9 cellular contexts compared by ENCODE assay signal in genomic region chr1:230643887-230644286, GRCh38. TPM values are rescaled to one million over a fixed set of nuclear protein-coding genes. Genes with fewer than 3 reads are reported as not detected.
A peak's percentile ranks its signal among the peaks of the same experiment; 100 is the strongest.
DNase-seq lines count a peak whose midpoint lies in the region; ATAC-seq, FAIRE-seq and TF ChIP-seq lines count a peak whose summit lies in the region.
"Had no signal": no experiment of that assay in that cellular context is flagged by ENCODE, and none has a peak within 500 bp of the region (broad histone marks: within the 10 kb centered on the region; RNA-seq: fewer than 3 reads in every experiment).

No MANE protein-coding gene starts in this region.

- H3K27ac ChIP-seq in DOHH2 (ENCODE audit: low read depth, low read length) (no peak overlapping the region), Karpas-422 (ENCODE audit: low read length) (no peak overlapping the region), GM12878 (ENCODE audit: control insufficient read depth, insufficient read depth) (no peak overlapping the region), neural cell (ENCODE audit: low read length) (no peak overlapping the region)

- POLR2A ChIA-PET in GM12878 (lab: Charles Lee) = interaction anchor here (1.3 kb wide), 1 partner anchor 10 kb away, joined by 3 read pairs; no protein-coding TSS in a partner anchor

- no TSS peak for BruUV-seq in GM12878 (replicated peaks; lab: Mats Ljungman, UMichigan)

- TF ChIP-seq EP300 in GM12878 (IDR thresholded peaks at IDR 0.05; ENCODE audit: borderline replicate concordance in 1 of 2, control insufficient read depth in 1 of 2, low read depth in 2 of 2, low read length in 2 of 2) = no peak
- TF ChIP-seq EP300 in neural cell (conservative IDR thresholded peaks at IDR 0.05; ENCODE audit: poor library complexity, severe bottlenecking) = no peak

- H3K9me2 ChIP-seq in DOHH2 (replicated peaks; ENCODE audit: control insufficient read depth, low read length) = no peaks in the 10 kb centered on the region
- no peaks in the 10 kb centered on the region for H3K9me2 ChIP-seq in Karpas-422 (replicated peaks; ENCODE audit: insufficient read depth, low read length)
- H3K9me2 ChIP-seq in neural cell (ENCODE audit: insufficient read depth, low read length) = no peaks in the 10 kb centered on the region

- H3K4me1 ChIP-seq in DOHH2 (ENCODE audit: control insufficient read depth, low read length) (peaks cover 20% of the 10 kb centered on the region), Karpas-422 (ENCODE audit: low read length) (peaks cover 16% of the 10 kb centered on the region), GM12878 (ENCODE audit: control insufficient read depth, insufficient read depth, low read length) (peaks cover 16% of the 10 kb centered on the region; the same call in 1 of the 2 replicates)

- SMC1A ChIA-PET in GM12878 (lab: Charles Lee; ENCODE audit: uncharacterized antibody, unreplicated experiment) = interaction anchor here (0.8 to 1.8 kb wide), 7 partner anchors 8 to 598 kb away, joined by 3 to 7 read pairs (median 5); no protein-coding TSS in a partner anchor

- CTCF ChIA-PET in GM12878 (lab: Yijun Ruan, JAX) = interaction anchor here (0.9 to 1.9 kb wide), 5 partner anchors 25 to 567 kb away, joined by 3 to 7 read pairs (median 4); no protein-coding TSS in a partner anchor

- DNase-seq in Karpas-422 (no peak), GM12878 (ENCODE audit: low read depth, low spot score) (no peak), germinal center (ENCODE audit: low spot score) (no peak), COLO829 (ENCODE audit: low spot score) (no peak)
- DNase-seq: NCI-H524 treated with DMSO at 0.1 percent for 48 hours had no signal

- WGBS in GM12878 (ENCODE audit: insufficient coverage, insufficient replicate concordance, low lambda C conversion rate, missing lambda C conversion rate) = 37% methylated on average over 4 of the region's 4 CpGs

- peak; percentile 76 for FAIRE-seq in GM12878 (lab: Jason Lieb, UNC)

- RAD21 ChIA-PET in GM12878 (lab: Charles Lee; ENCODE audit: unreplicated experiment) = interaction anchor here (1.8 kb wide), 1 partner anchor 983 kb away, joined by 4 read pairs; no protein-coding TSS in a partner anchor

- peak overlapping the region; percentile 79 for H3K9ac ChIP-seq in Karpas-422 (ENCODE audit: low read length)
- H3K9ac ChIP-seq in GM12878 (ENCODE audit: control insufficient read depth, insufficient read depth, low read length) = no peak overlapping the region
- H3K9ac ChIP-seq in neural cell (ENCODE audit: low read length) = no peak overlapping the region

- no peak for TF ChIP-seq POLR2A in GM12878 (IDR thresholded peaks at IDR 0.05; ENCODE audit: low read depth, low read length)

- peaks cover 20% of the 10 kb centered on the region for H3K27me3 ChIP-seq in DOHH2 (ENCODE audit: control insufficient read depth, low read length)
- H3K27me3 ChIP-seq in Karpas-422 (ENCODE audit: low read length) = no peaks in the 10 kb centered on the region
- 0 out of 4 replicates have a peak, but pooled peaks cover 0 to 2% of the 10 kb centered on the region in 2 experiments for H3K27me3 ChIP-seq in GM12878 (replicated peaks in 1 of 2; ENCODE audit: control insufficient read depth in 2 of 2, insufficient read depth in 2 of 2, low read length in 1 of 2)
- H3K27me3 ChIP-seq in neural cell (ENCODE audit: insufficient read depth, low read depth, low read length) = no peaks in the 10 kb centered on the region

- H3F3A ChIP-seq in DOHH2 (ENCODE audit: control insufficient read depth, insufficient read depth) (no peaks in the 10 kb centered on the region), neural cell (ENCODE audit: insufficient read depth, low read length, poor library complexity, severe bottlenecking) (no peaks in the 10 kb centered on the region)

- TF ChIP-seq RAD21 in GM12878 (IDR thresholded peaks at IDR 0.05; ENCODE audit: insufficient read depth, low read depth, low read length) (no peak), neural cell (conservative IDR thresholded peaks at IDR 0.05) (no peak)

- peaks cover 18% of the 10 kb centered on the region; the same call in 1 of the 2 replicates for H4K20me1 ChIP-seq in DOHH2 (ENCODE audit: control insufficient read depth, insufficient read depth, low read depth, low read length)
- peaks cover 15% of the 10 kb centered on the region; the same call in 1 of the 2 replicates for H4K20me1 ChIP-seq in Karpas-422 (ENCODE audit: insufficient read depth, low read depth, low read length)
- no peaks in the 10 kb centered on the region for H4K20me1 ChIP-seq in GM12878 (ENCODE audit: control insufficient read depth, insufficient read depth)
- H4K20me1 ChIP-seq in neural cell (ENCODE audit: insufficient read depth) = no peaks in the 10 kb centered on the region

- in situ Hi-C loops in GM12878 (cut with MboI) = no loop called here

- TF ChIP-seq CTCF in DOHH2 (IDR thresholded peaks at IDR 0.05; ENCODE audit: low read depth, low read length, poor library complexity, severe bottlenecking) = no peak
- TF ChIP-seq CTCF in GM12878 (IDR thresholded peaks at IDR 0.05 in 2 of 3, conservative IDR thresholded peaks at IDR 0.05 in 1 of 3; ENCODE audit: control insufficient read depth in 2 of 3, extremely low read depth in 1 of 3, insufficient read depth in 1 of 3, low read depth in 3 of 3, low read length in 3 of 3) = peak in 2 of 3 experiments; percentile 8 to 14; a peak in 1 of 6 replicates
- no peak for TF ChIP-seq CTCF in neural cell (IDR thresholded peaks at IDR 0.05; ENCODE audit: poor library complexity, severe bottlenecking)

- intact Hi-C loops in GM12878 (cut with micrococcal nuclease; ENCODE audit: unreplicated experiment) = loop anchor here (5.0 kb wide), 1 partner anchor 333 kb away; the partner anchor contains the start of genes ARV1 and TTC13

- H3K9me3 ChIP-seq in DOHH2 (ENCODE audit: control insufficient read depth, insufficient read depth, low read length) (no peaks in the 10 kb centered on the region), Karpas-422 (ENCODE audit: low read length) (no peaks in the 10 kb centered on the region), GM12878 (replicated peaks; ENCODE audit: control insufficient read depth, insufficient read depth, low read length) (no peaks in the 10 kb centered on the region), neural cell (ENCODE audit: low read length) (no peaks in the 10 kb centered on the region)

- peaks cover 65% of the 10 kb centered on the region for H3K79me2 ChIP-seq in DOHH2 (ENCODE audit: control insufficient read depth, low read length)
- H3K79me2 ChIP-seq in Karpas-422 (ENCODE audit: low read length) = peaks cover 63% of the 10 kb centered on the region
- H3K79me2 ChIP-seq in GM12878 (ENCODE audit: control insufficient read depth, insufficient read depth, low read length) = peaks cover 38% of the 10 kb centered on the region
- peaks cover 40% of the 10 kb centered on the region for H3K79me2 ChIP-seq in neural cell (replicated peaks; ENCODE audit: insufficient read depth, low read length)

- H3K4me3 ChIP-seq in DOHH2 (ENCODE audit: low read length) (peak overlapping the region; percentile 92), Karpas-422 (ENCODE audit: low read length) (peak overlapping the region; percentile 87), GM12878 (peak overlapping the region; percentile 58), neural cell (ENCODE audit: low read length) (peak overlapping the region; percentile 93)

- ATAC-seq in GM12878 = no peak
- ATAC-seq in HG02973 (IDR thresholded peaks at IDR 0.05; ENCODE audit: unreplicated experiment) = no peak
- no peak for ATAC-seq in GM21526 (IDR thresholded peaks at IDR 0.05; ENCODE audit: low FRiP score, unreplicated experiment)

- peaks cover 35% of the 10 kb centered on the region for H3K36me3 ChIP-seq in DOHH2 (ENCODE audit: control insufficient read depth, low read length)
- peaks cover 22% of the 10 kb centered on the region for H3K36me3 ChIP-seq in Karpas-422 (ENCODE audit: insufficient read depth, low read length)
- H3K36me3 ChIP-seq in GM12878 (ENCODE audit: control insufficient read depth in 2 of 2, insufficient read depth in 2 of 2, low read length in 1 of 2) = no peaks in the 10 kb centered on the region
- no peaks in the 10 kb centered on the region for H3K36me3 ChIP-seq in neural cell (ENCODE audit: insufficient read depth, low read length)

- H3K4me2 ChIP-seq in DOHH2 (ENCODE audit: low read length) (peak overlapping the region; percentile 61), Karpas-422 (ENCODE audit: low read depth, low read length, poor library complexity, severe bottlenecking) (peak overlapping the region; percentile 90), GM12878 (ENCODE audit: control insufficient read depth, insufficient read depth) (peak overlapping the region; percentile 93), neural cell (ENCODE audit: low read length) (no peak overlapping the region)

- no peak overlapping the region for H2AFZ ChIP-seq in Karpas-422 (ENCODE audit: low read length)
- no peak overlapping the region for H2AFZ ChIP-seq in GM12878 (ENCODE audit: control insufficient read depth, low read depth, low read length)
- no peak overlapping the region for H2AFZ ChIP-seq in neural cell (ENCODE audit: low read depth, low read length)

TF ChIP-seq in GM12878, 131 proteins besides CTCF, POLR2A, EP300 and RAD21 (continues in another document):
- TF ChIP-seq IKZF1 (conservative IDR thresholded peaks at IDR 0.05) (no peak), TCF12 (IDR thresholded peaks at IDR 0.05; ENCODE audit: low read depth, low read length) (no peak)

TF ChIP-seq in neural cell, 6 proteins besides CTCF, POLR2A, EP300 and RAD21 (continues in another document):
- TF ChIP-seq MXI1 (conservative IDR thresholded peaks at IDR 0.05; ENCODE audit: poor library complexity, severe bottlenecking) (no peak), EZH2 (IDR thresholded peaks at IDR 0.05; ENCODE audit: borderline replicate concordance, insufficient read depth, low read length, poor library complexity, severe bottlenecking) (no peak)

RNA-seq across cellular contexts. Expression of gene COG2, which starts 1.6 kb away (rescaled TPM):
- total RNA-seq in Karpas-422 (2014; rRNA removed; shearing (Covaris generic); ENCODE audit: low replicate concordance) = 33.9 and 40.9 TPM in 2 replicates
- 31.7 and 33.3 TPM in 2 replicates for total RNA-seq in GM12878 (2013; cell fraction: nucleolus; rRNA removed)
- 29.1 and 37.4 TPM in 2 replicates for total RNA-seq in GM12878 (2014; rRNA removed)
- total RNA-seq in GM12878 (2014; rRNA removed; fragmentation: Illumina TruSeq; extraction: Trizol) = 27.7 and 29.3 TPM in 2 replicates
- 28.7 and 31.5 TPM in 2 replicates for total RNA-seq in GM12878 (2021)
- polyA plus RNA-seq in GM12878 (2011; ENCODE audit: low read depth) = 9.2 TPM
- polyA plus RNA-seq in GM12878 (2011; rRNA removed) = 20.2 and 21.2 TPM in 2 replicates
- 12.0 and 13.4 TPM in 2 replicates for polyA plus RNA-seq in GM12878 (2011; cell fraction: cytosol; rRNA removed)
- polyA plus RNA-seq in GM12878 (2011; cell fraction: nucleus; rRNA removed) = 35.3 and 39.3 TPM in 2 replicates
- 9.7 and 11.4 TPM in 2 replicates for polyA plus RNA-seq in GM12878 (2012)
- 27.6 and 34.8 TPM in 2 replicates for polyA plus RNA-seq in GM12878 (2014; fragmentation: Illumina TruSeq; extraction: Trizol)
- 10 to 100 TPM; 15.0 to 16.7 TPM for polyA plus RNA-seq in GM12878 (2014; fragmentation: Nextera tagmentation; extraction: Ambion mirVana)
- 22.8 and 27.2 TPM in 2 replicates for polyA plus RNA-seq in GM12878 (2014; rRNA removed)
- 10 to 100 TPM; 29.0 to 29.5 TPM for polyA plus RNA-seq in GM12878 (2016; fragmentation: Nextera tagmentation; extraction: Ambion mirVana)
- 18.0 and 20.0 TPM in 2 replicates for polyA minus RNA-seq in GM12878 (2011; rRNA and poly(A)+ RNA removed)
- polyA minus RNA-seq in GM12878 (2011; cell fraction: cytosol; rRNA and poly(A)+ RNA removed) = 5.3 and 9.4 TPM in 2 replicates
- polyA minus RNA-seq in GM12878 (2011; cell fraction: nucleus; rRNA and poly(A)+ RNA removed) = 13.9 and 21.0 TPM in 2 replicates
- 14.5 and 14.7 TPM in 2 replicates for polyA plus RNA-seq in neural cell
- 28.2 and 30.3 TPM in 2 replicates for polyA minus RNA-seq in neural cell

Comparison
In these comparisons a context has a peak if more than half of its experiments do, and no peak if none do; other contexts are left out.
1. CTCF ChIP-seq: peak in GM12878 (2 of 3); none in DOHH2 (single experiment) and neural cell (single experiment).
2. Peak in every context shown above with its lines, with median percentiles within 50 percentile points of each other: H3K4me3 ChIP-seq.